In genomic region chr7:38368191-38368605, GRCh38 we compare ENCODE assay signal across 8 cellular contexts.
DNase-seq lines count a peak whose midpoint lies in the region; ATAC-seq and TF ChIP-seq lines count a peak whose summit lies in the region.

No MANE protein-coding gene starts in this region.

- TF ChIP-seq CTCF in CD14-positive monocyte (IDR thresholded peaks at IDR 0.05): peak; percentile 91
- peak; percentile 82 for TF ChIP-seq CTCF in fibroblast of villous mesenchyme (IDR thresholded peaks at IDR 0.05; ENCODE audit: insufficient read depth, low read depth, low read length)

- peak; percentile 95 for DNase-seq in CD14-positive monocyte (ENCODE audit: low spot score)
- DNase-seq in HPDE6-E6E7 (ENCODE audit: extremely low spot score): peak; percentile 31
- peak; percentile 81 for DNase-seq in RPMI8226
- peak; percentile 79 for DNase-seq in activated T-cell treated with anti-CD3 and anti-CD28 coated beads, Interleukin-2, amount 50 U/mL, for 72 hours
- DNase-seq in fibroblast of villous mesenchyme (ENCODE audit: low read depth): peak; percentile 45
- peak; percentile 89 for DNase-seq in posterior vena cava (ENCODE audit: low spot score)

- no peak for TF ChIP-seq POLR2A in GM18505 (IDR thresholded peaks at IDR 0.05; ENCODE audit: borderline replicate concordance, extremely low read depth, insufficient read depth, insufficient read length)

- peaks cover 0 to 1% (median 0%) of the 10 kb centered on the region in 3 donors for H3K27me3 Mint-ChIP-seq in CD14-positive monocyte (ENCODE audit: low read depth in 3 of 3)
- H3K27me3 Mint-ChIP-seq in activated T-cell treated with anti-CD3 and anti-CD28 coated beads, Interleukin-2, amount 50 U/mL, for 72 hours (ENCODE audit: low read depth): no peaks in the 10 kb centered on the region

- no peaks in the 10 kb centered on the region for H3K9me3 Mint-ChIP-seq in CD14-positive monocyte
- no peaks in the 10 kb centered on the region for H3K9me3 Mint-ChIP-seq in activated T-cell treated with anti-CD3 and anti-CD28 coated beads, Interleukin-2, amount 50 U/mL, for 72 hours

- ATAC-seq in GM19372 (IDR thresholded peaks at IDR 0.05; ENCODE audit: low read depth, unreplicated experiment) (peak; percentile 53), GM18505 (IDR thresholded peaks at IDR 0.05; ENCODE audit: unreplicated experiment) (no peak)
- ATAC-seq in activated T-cell treated with anti-CD3 and anti-CD28 coated beads, Interleukin-2, amount 50 U/mL, for 72 hours (replicated peaks in 1 of 2): peak; percentile 64 to 67

- H3K4me3 ChIP-seq in fibroblast of villous mesenchyme (ENCODE audit: low read depth, low read length): no peak overlapping the region

- peaks cover 39% of the 10 kb centered on the region for H3K4me1 Mint-ChIP-seq in CD14-positive monocyte
- H3K4me1 Mint-ChIP-seq in activated T-cell treated with anti-CD3 and anti-CD28 coated beads, Interleukin-2, amount 50 U/mL, for 72 hours (ENCODE audit: low read depth): peaks cover 60% of the 10 kb centered on the region

- peak overlapping the region; percentile 87 to 99 (median 97) for H3K27ac Mint-ChIP-seq in CD14-positive monocyte
- peak overlapping the region; percentile 79 for H3K27ac Mint-ChIP-seq in activated T-cell treated with anti-CD3 and anti-CD28 coated beads, Interleukin-2, amount 50 U/mL, for 72 hours

- no peak overlapping the region for H3K4me3 Mint-ChIP-seq in CD14-positive monocyte
- peak overlapping the region; percentile 56 to 65 for H3K4me3 Mint-ChIP-seq in activated T-cell treated with anti-CD3 and anti-CD28 coated beads, Interleukin-2, amount 50 U/mL, for 72 hours

- intact Hi-C loops in CD14-positive monocyte (cut with micrococcal nuclease): no loop called here
- intact Hi-C loops in posterior vena cava (cut with DNase I): no loop called here

- peaks cover 3 to 21% of the 10 kb centered on the region in 2 donors for H3K36me3 Mint-ChIP-seq in CD14-positive monocyte
- peaks cover under 1 to 2% of the 10 kb centered on the region in 2 donors for H3K36me3 Mint-ChIP-seq in activated T-cell treated with anti-CD3 and anti-CD28 coated beads, Interleukin-2, amount 50 U/mL, for 72 hours (ENCODE audit: insufficient read depth in 2 of 2)

Comparison
In these comparisons a context has a peak if more than half of its experiments do, and no peak if none do; other contexts are left out.
1. DNase-seq: peak in every context shown above with its lines; median percentile 95 in CD14-positive monocyte; 89 in posterior vena cava; 81 in RPMI8226; 79 in activated T-cell treated with anti-CD3 and anti-CD28 coated beads, Interleukin-2, amount 50 U/mL, for 72 hours; 45 in fibroblast of villous mesenchyme; 31 in HPDE6-E6E7.
2. H3K4me3 Mint-ChIP-seq: peak in activated T-cell treated with anti-CD3 and anti-CD28 coated beads, Interleukin-2, amount 50 U/mL, for 72 hours (2 of 2); none in CD14-positive monocyte (0 of 2).